In genomic region chr10:70782401-70783055, GRCh38 we compare ENCODE assay signal across 19 cellular contexts. TPM values are rescaled to one million over a fixed set of nuclear protein-coding genes. Genes with fewer than 3 reads are reported as not detected.
DNase-seq lines count a peak whose midpoint lies in the region; ATAC-seq and TF ChIP-seq lines count a peak whose summit lies in the region.
"Had no signal": no experiment of that assay in that cellular context is flagged by ENCODE, and none has a peak within 500 bp of the region (broad histone marks: within the 10 kb centered on the region; RNA-seq: fewer than 3 reads in every experiment).

No MANE protein-coding gene starts in this region.

- no peak overlapping the region for H3K4me3 Mint-ChIP-seq in activated T-helper 2 cell treated with anti-CD3 and anti-CD28 coated beads, Interferon-gamma antibody, Interleukin-2, Interleukin-4, amounts not matched to agents 10 μg/mL and 5 μg/mL and 100 μg/mL, durations not matched to agents 14 hours and 24 hours and 36 hours (ENCODE audit: low read depth)
- H3K4me3 Mint-ChIP-seq: CD8-positive, alpha-beta T cell; HFFc6 had no signal

- H3K36me3 Mint-ChIP-seq in activated T-helper 2 cell treated with anti-CD3 and anti-CD28 coated beads, Interferon-gamma antibody, Interleukin-2, Interleukin-4, amounts not matched to agents 10 μg/mL and 5 μg/mL and 100 μg/mL, durations not matched to agents 14 hours and 24 hours and 36 hours (ENCODE audit: low read depth) = no peaks in the 10 kb centered on the region
- H3K36me3 Mint-ChIP-seq: CD8-positive, alpha-beta T cell had no signal

- H3K4me1 ChIP-seq in left ventricle myocardium inferior = peaks cover 13% of the 10 kb centered on the region
- H3K4me1 ChIP-seq in osteoblast (ENCODE audit: insufficient read depth, low read length) = peaks cover 6% of the 10 kb centered on the region

- no peak overlapping the region for H3K27ac Mint-ChIP-seq in activated T-helper 2 cell treated with anti-CD3 and anti-CD28 coated beads, Interferon-gamma antibody, Interleukin-2, Interleukin-4, amounts not matched to agents 10 μg/mL and 5 μg/mL and 100 μg/mL, durations not matched to agents 14 hours and 24 hours and 36 hours
- H3K27ac Mint-ChIP-seq: CD8-positive, alpha-beta T cell; HFFc6 had no signal

- H3K79me2 ChIP-seq in osteoblast (ENCODE audit: insufficient read depth, low read length) = no peaks in the 10 kb centered on the region

- no peak overlapping the region for H3K4me2 ChIP-seq in osteoblast (ENCODE audit: insufficient read depth, low read length)
- H3K4me2 ChIP-seq: KMS-11 had no signal

- H3K27ac ChIP-seq in left ventricle myocardium inferior (replicated peaks) = no peak overlapping the region
- H3K27ac ChIP-seq in osteoblast (ENCODE audit: low read depth, low read length) = no peak overlapping the region
- H3K27ac ChIP-seq: KMS-11, SK-N-MC had no signal

- H3K36me3 ChIP-seq in left ventricle myocardium inferior (no peaks in the 10 kb centered on the region), osteoblast (ENCODE audit: insufficient read depth, low read length) (no peaks in the 10 kb centered on the region)

- peaks cover 14% of the 10 kb centered on the region for H3K27me3 ChIP-seq in left ventricle myocardium inferior (ENCODE audit: low read depth)
- peaks cover 12% of the 10 kb centered on the region for H3K27me3 ChIP-seq in osteoblast (ENCODE audit: insufficient read depth, low read length)

- DNase-seq in DMS79 treated with DMSO at 0.1 percent for 48 hours (lab: John Stamatoyannopoulos, UW) (peak; percentile 2), cardiac fibroblast (ENCODE audit: low read depth in 2 of 2) (peak; percentile 13 to 24), left ventricle myocardium inferior (peak; percentile 34), osteoblast (ENCODE audit: insufficient read length, low spot score, missing footprints) (peak; percentile 66)
- DNase-seq in activated T-helper 2 cell treated with anti-CD3 and anti-CD28 coated beads, Interferon-gamma antibody, Interleukin-2, Interleukin-4, amounts not matched to agents 10 μg/mL and 5 μg/mL and 100 μg/mL, durations not matched to agents 14 hours and 24 hours and 36 hours (ENCODE audit: low spot score) = no peak
- DNase-seq: CD8-positive, alpha-beta T cell; GF-D8; HFFc6; NCI-H1092 treated with DMSO at 0.1 percent for 48 hours; NCI-H510A treated with DMSO at 0.1 percent for 48 hours; NCI-H82 had no signal

- H3K9me3 ChIP-seq in left ventricle myocardium inferior (replicated peaks) (peaks cover 2% of the 10 kb centered on the region), osteoblast (ENCODE audit: low read depth, low read length) (no peaks in the 10 kb centered on the region)

- H3K27me3 Mint-ChIP-seq in activated T-helper 2 cell treated with anti-CD3 and anti-CD28 coated beads, Interferon-gamma antibody, Interleukin-2, Interleukin-4, amounts not matched to agents 10 μg/mL and 5 μg/mL and 100 μg/mL, durations not matched to agents 14 hours and 24 hours and 36 hours (ENCODE audit: low read depth) = peaks cover 5% of the 10 kb centered on the region

- no peaks in the 10 kb centered on the region for H3K9me3 Mint-ChIP-seq in activated T-helper 2 cell treated with anti-CD3 and anti-CD28 coated beads, Interferon-gamma antibody, Interleukin-2, Interleukin-4, amounts not matched to agents 10 μg/mL and 5 μg/mL and 100 μg/mL, durations not matched to agents 14 hours and 24 hours and 36 hours
- H3K9me3 Mint-ChIP-seq: CD8-positive, alpha-beta T cell; HFFc6 had no signal

- no peak overlapping the region for H2AFZ ChIP-seq in osteoblast (ENCODE audit: low read length)

- no peak for ATAC-seq in HG02678 (IDR thresholded peaks at IDR 0.05; ENCODE audit: unreplicated experiment)
- no peak for ATAC-seq in GM18511 (IDR thresholded peaks at IDR 0.05; ENCODE audit: unreplicated experiment)
- ATAC-seq: CD8-positive, alpha-beta T cell; HepG2 had no signal

- intact Hi-C loops in left ventricle myocardium inferior (cut with micrococcal nuclease) = no loop called here
- intact Hi-C loops in activated T-helper 2 cell treated with anti-CD3 and anti-CD28 coated beads, Interferon-gamma antibody, Interleukin-2, Interleukin-4, amounts not matched to agents 10 μg/mL and 5 μg/mL and 100 μg/mL, durations not matched to agents 14 hours and 24 hours and 36 hours (cut with micrococcal nuclease) = no loop called here

- H4K20me1 ChIP-seq in osteoblast (ENCODE audit: insufficient read depth, low read length) = no peaks in the 10 kb centered on the region

- H3K4me3 ChIP-seq in cardiac fibroblast (replicated peaks in 1 of 2; ENCODE audit: low read depth in 2 of 2, low read length in 2 of 2) (no peak overlapping the region), left ventricle myocardium inferior (no peak overlapping the region), osteoblast (ENCODE audit: insufficient read depth, low read length) (no peak overlapping the region)
- H3K4me3 ChIP-seq: SK-N-MC had no signal

- TF ChIP-seq CTCF in cardiac fibroblast (IDR thresholded peaks at IDR 0.05; ENCODE audit: low read depth, low read length) (no peak), left ventricle myocardium inferior (IDR thresholded peaks at IDR 0.05; ENCODE audit: borderline replicate concordance) (no peak), osteoblast (IDR thresholded peaks at IDR 0.05; ENCODE audit: extremely low read depth, low read depth, low read length) (no peak)

- H3K4me1 Mint-ChIP-seq in activated T-helper 2 cell treated with anti-CD3 and anti-CD28 coated beads, Interferon-gamma antibody, Interleukin-2, Interleukin-4, amounts not matched to agents 10 μg/mL and 5 μg/mL and 100 μg/mL, durations not matched to agents 14 hours and 24 hours and 36 hours (ENCODE audit: low read depth) = peaks cover 7% of the 10 kb centered on the region

RNA-seq across cellular contexts. Expression of gene TBATA, which starts 2.6 kb away (rescaled TPM):
- total RNA-seq in left ventricle myocardium inferior (not detected), osteoblast (not detected in 2 replicates)
- total RNA-seq in activated T-helper 2 cell treated with anti-CD3 and anti-CD28 coated beads, Interferon-gamma antibody, Interleukin-2, Interleukin-4, amounts not matched to agents 10 μg/mL and 5 μg/mL and 100 μg/mL, durations not matched to agents 14 hours and 24 hours and 36 hours = not detected in 2 replicates
- total RNA-seq: CD8-positive, alpha-beta T cell; Daoy; H4; HepG2; HFFc6; M059J had no signal

RNA-seq across cellular contexts. Expression of gene SGPL1, which starts 33.2 kb away (rescaled TPM):
- total RNA-seq in left ventricle myocardium inferior (8.2 TPM), osteoblast (46.6 and 47.4 TPM in 2 replicates)
- 124 and 139 TPM in 2 replicates for total RNA-seq in activated T-helper 2 cell treated with anti-CD3 and anti-CD28 coated beads, Interferon-gamma antibody, Interleukin-2, Interleukin-4, amounts not matched to agents 10 μg/mL and 5 μg/mL and 100 μg/mL, durations not matched to agents 14 hours and 24 hours and 36 hours
